ENCODE assay signal across 29 cellular contexts in the genomic region with DNA sequence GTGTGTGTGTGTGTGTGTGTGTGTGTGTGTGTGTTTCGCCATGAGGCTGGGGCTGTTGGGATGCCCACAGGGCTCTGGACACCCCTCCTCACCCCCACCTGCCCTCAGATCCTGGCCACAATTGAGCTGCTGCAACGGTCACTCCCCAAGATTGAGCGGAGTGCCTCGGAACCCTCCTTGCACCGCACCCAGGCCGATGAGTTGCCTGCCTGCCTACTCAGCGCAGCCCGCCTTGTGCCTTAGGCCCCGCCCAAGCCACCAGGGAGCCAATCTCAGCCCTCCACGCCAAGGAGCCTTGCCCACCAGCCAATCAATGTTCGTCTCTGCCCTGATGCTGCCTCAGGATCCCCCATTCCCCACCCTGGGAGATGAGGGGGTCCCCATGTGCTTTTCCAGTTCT. TPM values are rescaled to one million over a fixed set of nuclear protein-coding genes. Genes with fewer than 3 reads are reported as not detected.
"Had no signal": no experiment of that assay in that cellular context is flagged by ENCODE, and none has a peak within 500 bp of the region (broad histone marks: within the 10 kb centered on the region; RNA-seq: fewer than 3 reads in every experiment).

No MANE protein-coding gene starts in this region.

- H3K9me3 Mint-ChIP-seq: activated CD4-positive, alpha-beta T cell treated with anti-CD3 and anti-CD28 coated beads, Interleukin-2, amount 10 ng/mL, durations not matched to agents 7 days and 5 days; activated naive CD4-positive, alpha-beta T cell treated with anti-CD3 and anti-CD28 coated beads, Interleukin-2, amount 50 U/mL, for 72 hours; activated T-cell treated with anti-CD3 and anti-CD28 coated beads, Interleukin-2, amount 50 U/mL, for 24 hours; activated T-helper 17 cell treated with anti-CD3 and anti-CD28 coated beads, Interleukin-2, amount 50 U/mL, for 72 hours; immature natural killer cell; natural killer cell; stimulated activated memory B cell treated with anti-CD40 and anti-IgM and Interleukin-4, amounts not matched to agents 10 μg/mL and 1 μg/mL and 100 μg/mL, for 72 hours; T-helper 1 cell treated with Interleukin-12 subunit alpha and Interleukin-12 subunit beta and Interleukin-4 antibody, amounts not matched to agents 30 μg/mL and 1 μg/mL, for 36 hours had no signal

- H3K36me3 Mint-ChIP-seq: natural killer cell had no signal

- H3K4me2 ChIP-seq: hepatocyte had no signal

- H3K36me3 ChIP-seq: transverse colon had no signal

- H3K4me3 Mint-ChIP-seq: activated CD4-positive, alpha-beta T cell treated with anti-CD3 and anti-CD28 coated beads, Interleukin-2, amount 10 ng/mL, durations not matched to agents 7 days and 5 days; activated T-cell treated with anti-CD3 and anti-CD28 coated beads, Interleukin-2, amount 50 U/mL, for 24 hours; activated T-helper 17 cell treated with anti-CD3 and anti-CD28 coated beads, Interleukin-2, amount 50 U/mL, for 72 hours; immature natural killer cell; natural killer cell; stimulated activated memory B cell treated with anti-CD40 and anti-IgM and Interleukin-4, amounts not matched to agents 10 μg/mL and 1 μg/mL and 100 μg/mL, for 72 hours; T-helper 1 cell treated with Interleukin-12 subunit alpha and Interleukin-12 subunit beta and Interleukin-4 antibody, amounts not matched to agents 30 μg/mL and 1 μg/mL, for 36 hours had no signal

- DNase-seq: activated CD4-positive, alpha-beta T cell treated with anti-CD3 and anti-CD28 coated beads, Interleukin-2, amount 10 ng/mL, durations not matched to agents 7 days and 5 days; activated CD4-positive, CD25-positive, alpha-beta regulatory T cell; activated T-cell treated with anti-CD3 and anti-CD28 coated beads, Interleukin-2, amount 50 U/mL, for 24 hours; adrenal gland; brain microvascular endothelial cell; dermis blood vessel endothelial cell; effector CD8-positive, alpha-beta T cell; foreskin melanocyte; glutamatergic neuron; immature natural killer cell; kidney glomerular epithelial cell; left lung; midbrain; natural killer cell; small intestine; stimulated activated CD4-positive, alpha-beta T cell treated with anti-CD3 and anti-CD28 coated beads, Interleukin-2, amount 100 ng/mL, for 24 hours; stomach; transverse colon had no signal

- H3K9me3 ChIP-seq: adrenal gland, ascending aorta, left lung, stomach, suprapubic skin, transverse colon, vagina had no signal

- H3K4me1 ChIP-seq: vagina had no signal

- ATAC-seq: activated naive CD4-positive, alpha-beta T cell treated with anti-CD3 and anti-CD28 coated beads, Interleukin-2, amount 50 U/mL, for 72 hours; activated T-helper 17 cell treated with anti-CD3 and anti-CD28 coated beads, Interleukin-2, amount 50 U/mL, for 72 hours; esophagus mucosa; left lung; natural killer cell; sciatic nerve; stimulated activated memory B cell treated with anti-CD40 and anti-IgM and Interleukin-4, amounts not matched to agents 10 μg/mL and 1 μg/mL and 100 μg/mL, for 72 hours had no signal

- H3K27ac Mint-ChIP-seq: activated CD4-positive, alpha-beta T cell treated with anti-CD3 and anti-CD28 coated beads, Interleukin-2, amount 10 ng/mL, durations not matched to agents 7 days and 5 days; activated T-cell treated with anti-CD3 and anti-CD28 coated beads, Interleukin-2, amount 50 U/mL, for 24 hours; activated T-helper 17 cell treated with anti-CD3 and anti-CD28 coated beads, Interleukin-2, amount 50 U/mL, for 72 hours; immature natural killer cell; natural killer cell; stimulated activated memory B cell treated with anti-CD40 and anti-IgM and Interleukin-4, amounts not matched to agents 10 μg/mL and 1 μg/mL and 100 μg/mL, for 72 hours; T-helper 1 cell treated with Interleukin-12 subunit alpha and Interleukin-12 subunit beta and Interleukin-4 antibody, amounts not matched to agents 30 μg/mL and 1 μg/mL, for 36 hours had no signal

- H3K27me3 ChIP-seq: adrenal gland, ascending aorta, brain microvascular endothelial cell, hepatocyte, stomach, suprapubic skin, transverse colon, vagina had no signal

- H2AFZ ChIP-seq: hepatocyte had no signal

- H3K27me3 Mint-ChIP-seq: activated CD4-positive, alpha-beta T cell treated with anti-CD3 and anti-CD28 coated beads, Interleukin-2, amount 10 ng/mL, durations not matched to agents 7 days and 5 days; activated T-helper 17 cell treated with anti-CD3 and anti-CD28 coated beads, Interleukin-2, amount 50 U/mL, for 72 hours had no signal

- H3K4me3 ChIP-seq: adrenal gland, ascending aorta, hepatocyte, left lung, lung, stomach, suprapubic skin, transverse colon, vagina had no signal

- H3K27ac ChIP-seq: adrenal gland, ascending aorta, brain microvascular endothelial cell, hepatocyte, left lung, stomach, suprapubic skin, transverse colon, vagina had no signal

RNA-seq across cellular contexts. Expression of a gene that starts 48.4 kb away (rescaled TPM):
- total RNA-seq: dermis blood vessel endothelial cell had no signal
